In genomic region chr17:42460371-42460770, GRCh38 we compare ENCODE assay signal across 1 cellular context.
TF ChIP-seq lines count a peak whose summit lies in the region.

No MANE protein-coding gene starts in this region.

TF ChIP-seq in HepG2, 621 proteins besides CTCF, POLR2A, EP300 and RAD21:
- no peak for TF ChIP-seq HNRNPH1 (optimal IDR thresholded peaks at IDR 0.05; ENCODE audit: low read depth, low read length)
- 0 out of 2 replicates have a peak, but pooled peaks have one; percentile 9 for TF ChIP-seq ISL2 (CRISPR knock-in tag; IDR thresholded peaks at IDR 0.05)
